ENCODE assay signal across 19 cellular contexts in genomic region chr7:70156052-70156451, GRCh38.
"Had no signal": no experiment of that assay in that cellular context is flagged by ENCODE, and none has a peak within 500 bp of the region (broad histone marks: within the 10 kb centered on the region; RNA-seq: fewer than 3 reads in every experiment).

No MANE protein-coding gene starts in this region.

- H3K27ac Mint-ChIP-seq: activated naive CD8-positive, alpha-beta T cell treated with anti-CD3 and anti-CD28 coated beads, Interleukin-2, amount 10 ng/mL, durations not matched to agents 7 days and 5 days; memory B cell; natural killer cell had no signal

- H3K27me3 Mint-ChIP-seq: brain, memory B cell had no signal

- FAIRE-seq: kidney had no signal

- H3K36me3 Mint-ChIP-seq: activated naive CD8-positive, alpha-beta T cell treated with anti-CD3 and anti-CD28 coated beads, Interleukin-2, amount 10 ng/mL, durations not matched to agents 7 days and 5 days had no signal

- H3K4me3 ChIP-seq: colonic mucosa, esophagus muscularis mucosa, skin epidermis, transverse colon had no signal

- H3K4me3 Mint-ChIP-seq: activated naive CD8-positive, alpha-beta T cell treated with anti-CD3 and anti-CD28 coated beads, Interleukin-2, amount 10 ng/mL, durations not matched to agents 7 days and 5 days; brain; memory B cell; natural killer cell had no signal

- H3K27ac ChIP-seq: colonic mucosa, esophagus muscularis mucosa, skin epidermis, transverse colon had no signal

- ATAC-seq: activated CD4-positive, CD25-positive, alpha-beta regulatory T cell treated with anti-CD3 and anti-CD28 coated beads, Interleukin-2, amount 50 U/mL, for 24 hours; left ventricle myocardium superior; natural killer cell had no signal

- H3K27me3 ChIP-seq: colonic mucosa, esophagus muscularis mucosa, transverse colon had no signal

- H3K4me1 Mint-ChIP-seq: activated naive CD8-positive, alpha-beta T cell treated with anti-CD3 and anti-CD28 coated beads, Interleukin-2, amount 10 ng/mL, durations not matched to agents 7 days and 5 days; memory B cell had no signal

- H3K4me1 ChIP-seq: colonic mucosa, transverse colon had no signal

- H3K9me3 ChIP-seq: colonic mucosa, transverse colon had no signal

- DNase-seq: activated CD4-positive, alpha-beta T cell treated with anti-CD3 and anti-CD28 coated beads, Interleukin-2, amount 50 U/mL, for 1 hour; activated naive CD4-positive, alpha-beta T cell; activated naive CD8-positive, alpha-beta T cell treated with anti-CD3 and anti-CD28 coated beads, Interleukin-2, amount 10 ng/mL, durations not matched to agents 7 days and 5 days; central memory CD4-positive, alpha-beta T cell; colonic mucosa; hippocampal formation; kidney; left ventricle myocardium superior; natural killer cell; posterior cingulate gyrus; stimulated activated CD4-positive, alpha-beta T cell treated with anti-CD3 and anti-CD28 coated beads, Interleukin-4, amount 100 ng/mL, for 24 hours; stimulated activated naive CD4-positive, alpha-beta T cell; substantia nigra; transverse colon had no signal

- H3K36me3 ChIP-seq: colonic mucosa, esophagus muscularis mucosa, transverse colon had no signal
